Comparison of ENCODE assay signal across 13 cellular contexts in genomic region chr17:29156781-29157180, GRCh38. TPM values are rescaled to one million over a fixed set of nuclear protein-coding genes. Genes with fewer than 3 reads are reported as not detected.
A peak's percentile ranks its signal among the peaks of the same experiment; 100 is the strongest.
DNase-seq lines count a peak whose midpoint lies in the region; ATAC-seq, FAIRE-seq and TF ChIP-seq lines count a peak whose summit lies in the region.
"Had no signal": no experiment of that assay in that cellular context is flagged by ENCODE, and none has a peak within 500 bp of the region (broad histone marks: within the 10 kb centered on the region; RNA-seq: fewer than 3 reads in every experiment).

No MANE protein-coding gene starts in this region.

- H2BK15ac ChIP-seq in neuronal stem cell (ENCODE audit: low read length) = peak overlapping the region; percentile 24

- no peak overlapping the region for H4K91ac ChIP-seq in neuronal stem cell (ENCODE audit: low read depth, low read length, poor library complexity)

- POLR2A ChIA-PET in endothelial cell of umbilical vein (lab: Charles Lee) = no interaction called here

- no peak overlapping the region for H2BK12ac ChIP-seq in neuronal stem cell (ENCODE audit: low read length)

- TF ChIP-seq CTCF in RWPE2 (IDR thresholded peaks at IDR 0.05; ENCODE audit: poor library complexity, severe bottlenecking) (no peak), endothelial cell of umbilical vein (IDR thresholded peaks at IDR 0.05; ENCODE audit: extremely low read depth in 1 of 2, insufficient read depth in 1 of 2, low read depth in 1 of 2, low read length in 2 of 2) (no peak)

- no peak overlapping the region for H3K4me2 ChIP-seq in endothelial cell of umbilical vein (ENCODE audit: insufficient read depth, low read length)
- no peak overlapping the region for H3K4me2 ChIP-seq in neuronal stem cell (ENCODE audit: insufficient read depth, low read length, poor library complexity, severe bottlenecking)

- H3K9ac ChIP-seq in endothelial cell of umbilical vein (replicated peaks; ENCODE audit: extremely low read depth, insufficient read depth, low read length) (no peak overlapping the region), neuronal stem cell (ENCODE audit: low read depth, low read length, poor library complexity) (peak overlapping the region; percentile 40)

- H3K79me2 ChIP-seq in endothelial cell of umbilical vein (ENCODE audit: control insufficient read depth, insufficient read depth, low read length) = no peaks in the 10 kb centered on the region

- no peak overlapping the region for H2BK5ac ChIP-seq in neuronal stem cell (ENCODE audit: low read length)

- no peak overlapping the region for H2AFZ ChIP-seq in endothelial cell of umbilical vein (ENCODE audit: low read depth, low read length)
- no peak overlapping the region for H2AFZ ChIP-seq in neuronal stem cell (ENCODE audit: low read length)

- no peak overlapping the region for H2BK120ac ChIP-seq in neuronal stem cell (ENCODE audit: low read depth, low read length)

- H4K20me1 ChIP-seq in endothelial cell of umbilical vein (replicated peaks; ENCODE audit: control insufficient read depth, extremely low read depth, insufficient read depth, low read length) = no peaks in the 10 kb centered on the region

- peaks cover 2% of the 10 kb centered on the region for H3K79me1 ChIP-seq in neuronal stem cell (ENCODE audit: low read depth, low read length)

- H3K4me1 ChIP-seq in RWPE2 (ENCODE audit: insufficient read depth, poor library complexity, severe bottlenecking) (peaks cover 51% of the 10 kb centered on the region), endothelial cell of umbilical vein (ENCODE audit: control insufficient read depth, extremely low read depth, insufficient read depth, low read length) (peaks cover 27% of the 10 kb centered on the region), neuronal stem cell (ENCODE audit: control insufficient read depth in 2 of 2, insufficient read depth in 1 of 2, low read depth in 1 of 2, low read length in 2 of 2) (peaks cover 18 to 27% of the 10 kb centered on the region in 2 donors)

- dilution Hi-C loops in endothelial cell of umbilical vein (cut with MboI; ENCODE audit: extremely low pct_ligation_motif_present, low sequenced_read_pairs) = no loop called here

- H3K4me3 ChIP-seq in RWPE2 (ENCODE audit: severe bottlenecking) (no peak overlapping the region), endothelial cell of umbilical vein (replicated peaks in 1 of 3; ENCODE audit: insufficient read depth in 1 of 3, low read depth in 1 of 3, low read length in 3 of 3) (no peak overlapping the region), neuronal stem cell (ENCODE audit: low read length in 2 of 2) (no peak overlapping the region)

- FAIRE-seq in endothelial cell of umbilical vein (lab: Jason Lieb, UNC) = no peak

- CTCF ChIA-PET in endothelial cell of umbilical vein (lab: Charles Lee) = interaction anchor here (0.9 to 4.2 kb wide), 7 partner anchors 8 to 66 kb away, joined by 3 to 44 read pairs (median 3); partner anchors contain the start of gene MYO18A

- BruUV-seq in endothelial cell of umbilical vein (replicated peaks; lab: Mats Ljungman, UMichigan) = no TSS peak

- H3K4ac ChIP-seq in neuronal stem cell (ENCODE audit: low read length) = peak overlapping the region; percentile 20

- H3K9me3 ChIP-seq in RWPE2 (ENCODE audit: severe bottlenecking) = no peaks in the 10 kb centered on the region
- H3K9me3 ChIP-seq in endothelial cell of umbilical vein (replicated peaks; ENCODE audit: control insufficient read depth, insufficient read depth, low read length) = no peaks in the 10 kb centered on the region
- H3K9me3 ChIP-seq in neuronal stem cell (replicated peaks in 1 of 2; ENCODE audit: control insufficient read depth in 2 of 2, insufficient read depth in 1 of 2, low read depth in 1 of 2, low read length in 2 of 2) = no peaks in the 10 kb centered on the region

- intact Hi-C loops in endothelial cell of umbilical vein (cut with micrococcal nuclease) (no loop called here), left colon (cut with DNase I, micrococcal nuclease) (no loop called here)

- H3K27ac ChIP-seq in RWPE2 (ENCODE audit: poor library complexity, severe bottlenecking) (peak overlapping the region; percentile 91), endothelial cell of umbilical vein (ENCODE audit: insufficient read depth, low read depth, low read length) (no peak overlapping the region), neuronal stem cell (replicated peaks; ENCODE audit: low read length) (no peak overlapping the region)

- H4K8ac ChIP-seq in neuronal stem cell (ENCODE audit: low read depth, low read length) = no peak overlapping the region

- H3K27me3 ChIP-seq in RWPE2 (ENCODE audit: insufficient read depth, poor library complexity, severe bottlenecking) (no peaks in the 10 kb centered on the region), endothelial cell of umbilical vein (ENCODE audit: control insufficient read depth in 2 of 2, insufficient read depth in 2 of 2, low read length in 2 of 2) (no peaks in the 10 kb centered on the region), neuronal stem cell (ENCODE audit: control insufficient read depth in 3 of 3, insufficient read depth in 3 of 3, low read depth in 1 of 3, low read length in 3 of 3) (no peaks in the 10 kb centered on the region)

- peak overlapping the region; percentile 51 for H3K18ac ChIP-seq in neuronal stem cell (ENCODE audit: low read length)

- DNase-seq in Ammon's horn (ENCODE audit: low spot score) (peak; percentile 49), RWPE2 (ENCODE audit: low spot score) (no peak), endothelial cell of umbilical vein (ENCODE audit: low read depth, low spot score) (peak; percentile 84), neuronal stem cell (ENCODE audit: low spot score) (no peak), kidney glomerular epithelial cell (lab: John Stamatoyannopoulos, UW) (no peak), left colon (no peak), DMS79 (lab: John Stamatoyannopoulos, UW) (no peak)
- DNase-seq: activated naive CD4-positive, alpha-beta T cell treated with anti-CD3 and anti-CD28 coated beads, Interleukin-2, amount 50 U/mL, for 16 hours; effector CD4-positive, alpha-beta T cell; GOT3; SHP77; stimulated activated CD4-positive, alpha-beta T cell treated with anti-CD3 and anti-CD28 coated beads, Interleukin-1b, Interleukin-23, amount 100 ng/mL, for 48 hours had no signal

- no peak for TF ChIP-seq POLR2A in endothelial cell of umbilical vein (IDR thresholded peaks at IDR 0.05; ENCODE audit: low read depth, low read length)

- no peak for ATAC-seq in RWPE2 (ENCODE audit: low read depth)
- ATAC-seq in left colon = no peak
- ATAC-seq in GM21717 (IDR thresholded peaks at IDR 0.05; ENCODE audit: unreplicated experiment) = no peak

- peak overlapping the region; percentile 51 for H2AK5ac ChIP-seq in neuronal stem cell (ENCODE audit: low read depth, low read length)

- H3K9me1 ChIP-seq in endothelial cell of umbilical vein (replicated peaks; ENCODE audit: control insufficient read depth, extremely low read depth, insufficient read depth, low read length) = no peaks in the 10 kb centered on the region

- whole genome bisulfite sequencing in neuronal stem cell (ENCODE audit: extremely low coverage in 2 of 2, insufficient read length in 2 of 2, insufficient replicate concordance in 1 of 2), 2 donors = no CpG with 5 or more reads among the region's 6 CpGs

- H3K23ac ChIP-seq in neuronal stem cell (ENCODE audit: low read depth, low read length, poor library complexity) = no peak overlapping the region

- H3K14ac ChIP-seq in neuronal stem cell (ENCODE audit: low read length) = no peak overlapping the region

- no peaks in the 10 kb centered on the region for H3K36me3 ChIP-seq in RWPE2 (ENCODE audit: low read depth)
- no peaks in the 10 kb centered on the region for H3K36me3 ChIP-seq in endothelial cell of umbilical vein (ENCODE audit: control insufficient read depth in 2 of 2, extremely low read depth in 1 of 2, insufficient read depth in 2 of 2, low read length in 2 of 2)
- no peaks in the 10 kb centered on the region for H3K36me3 ChIP-seq in neuronal stem cell (replicated peaks in 1 of 2; ENCODE audit: control insufficient read depth in 2 of 2, insufficient read depth in 2 of 2, low read length in 2 of 2)

TF ChIP-seq in endothelial cell of umbilical vein, 7 proteins besides CTCF, POLR2A, EP300 and RAD21:
- TF ChIP-seq FOS (IDR thresholded peaks at IDR 0.05; ENCODE audit: borderline replicate concordance, insufficient read depth, low read length) (no peak), EZH2 (IDR thresholded peaks at IDR 0.05; ENCODE audit: borderline replicate concordance, low read depth, low read length, severe bottlenecking) (no peak), MAX (IDR thresholded peaks at IDR 0.05; ENCODE audit: insufficient read depth, insufficient read length) (no peak), JUN (IDR thresholded peaks at IDR 0.05; ENCODE audit: borderline replicate concordance, insufficient read depth, insufficient read length, low read depth) (no peak), MYC (IDR thresholded peaks at IDR 0.05; ENCODE audit: low read depth, low read length) (no peak), GATA2 (IDR thresholded peaks at IDR 0.05; ENCODE audit: insufficient read depth, insufficient read length, low read depth, low read length) (no peak), POLR2AphosphoS5 (IDR thresholded peaks at IDR 0.05; ENCODE audit: insufficient read depth, low read depth, low read length) (no peak)

RNA-seq across cellular contexts. Expression of gene MYO18A, which starts 23.4 kb away (rescaled TPM):
- total RNA-seq in endothelial cell of umbilical vein (20.6 and 28.3 TPM in 2 replicates), left colon (100 to 1,000 TPM in 1 of 2 donors, 10 to 100 TPM in 1; 84.8 to 110 TPM)
- polyA plus RNA-seq in endothelial cell of umbilical vein = 3.9 and 4.5 TPM in 2 replicates
- 3.7 and 4.6 TPM in 2 replicates for polyA plus RNA-seq in endothelial cell of umbilical vein (2011; cell fraction: cytosol; rRNA removed)
- polyA plus RNA-seq in endothelial cell of umbilical vein (2011; cell fraction: nucleus; rRNA removed) = 17.3 and 26.0 TPM in 2 replicates
- polyA plus RNA-seq in endothelial cell of umbilical vein (2012) = 15.0 and 19.6 TPM in 2 replicates
- polyA minus RNA-seq in endothelial cell of umbilical vein = 17.9 and 22.6 TPM in 2 replicates
- polyA minus RNA-seq in endothelial cell of umbilical vein (2011; cell fraction: cytosol; rRNA and poly(A)+ RNA removed) = 19.3 TPM
- 22.6 and 25.2 TPM in 2 replicates for polyA minus RNA-seq in endothelial cell of umbilical vein (2011; cell fraction: nucleus; rRNA and poly(A)+ RNA removed)
- 12.3 TPM for polyA plus RNA-seq in neuronal stem cell (2013, experiment 1 of 2)
- polyA plus RNA-seq in neuronal stem cell (2013, experiment 2 of 2) = 12.3 TPM

Comparison
In these comparisons a context has a peak if more than half of its experiments do, and no peak if none do; other contexts are left out.
1. DNase-seq: peak in Ammon's horn (single experiment) and endothelial cell of umbilical vein (single experiment); none in RWPE2 (single experiment), neuronal stem cell (single experiment), kidney glomerular epithelial cell (single experiment), left colon (0 of 2) and DMS79 (single experiment).